In genomic region chr4:38500433-38500832, GRCh38 we compare ENCODE assay signal across 25 cellular contexts.
"Had no signal": no experiment of that assay in that cellular context is flagged by ENCODE, and none has a peak within 500 bp of the region (broad histone marks: within the 10 kb centered on the region; RNA-seq: fewer than 3 reads in every experiment).

No MANE protein-coding gene starts in this region.

- H3K9me3 Mint-ChIP-seq: activated naive CD8-positive, alpha-beta T cell treated with anti-CD3 and anti-CD28 coated beads, Interleukin-2, amount 50 U/mL, for 24 hours; activated T-cell treated with anti-CD3 and anti-CD28 coated beads, Interleukin-2, amount 50 U/mL, for 72 hours; mesothelial cell of epicardium; natural killer cell; T-helper 1 cell treated with Interleukin-12 subunit alpha and Interleukin-12 subunit beta and Interleukin-4 antibody, amounts not matched to agents 30 μg/mL and 1 μg/mL, for 36 hours; WTC11 had no signal

- H2AFZ ChIP-seq: hepatocyte had no signal

- ATAC-seq: activated naive CD8-positive, alpha-beta T cell treated with anti-CD3 and anti-CD28 coated beads, Interleukin-2, amount 50 U/mL, for 24 hours; activated T-cell treated with anti-CD3 and anti-CD28 coated beads, Interleukin-2, amount 50 U/mL, for 72 hours; natural killer cell; stimulated activated naive CD8-positive, alpha-beta T cell treated with anti-CD3 and anti-CD28 coated beads, Interleukin-15, Interleukin-2, amounts not matched to agents 100 U/mL and 50 U/mL, for 24 hours; WTC11 had no signal

- H3K4me2 ChIP-seq: hepatocyte had no signal

- H3K4me1 ChIP-seq: thyroid gland had no signal

- H3K9me3 ChIP-seq: esophagus squamous epithelium, left ventricle myocardium inferior, spleen, thyroid gland had no signal

- H3K36me3 ChIP-seq: esophagus squamous epithelium, left ventricle myocardium inferior, spleen, thyroid gland had no signal

- H3K36me3 Mint-ChIP-seq: mesothelial cell of epicardium, natural killer cell, WTC11 had no signal

- H3K4me1 Mint-ChIP-seq: immature natural killer cell, mesothelial cell of epicardium had no signal

- H3K27me3 Mint-ChIP-seq: activated naive CD8-positive, alpha-beta T cell treated with anti-CD3 and anti-CD28 coated beads, Interleukin-2, amount 50 U/mL, for 24 hours; progenitor cell of endocrine pancreas had no signal

- H3K4me3 Mint-ChIP-seq: activated naive CD8-positive, alpha-beta T cell treated with anti-CD3 and anti-CD28 coated beads, Interleukin-2, amount 50 U/mL, for 24 hours; activated T-cell treated with anti-CD3 and anti-CD28 coated beads, Interleukin-2, amount 50 U/mL, for 72 hours; immature natural killer cell; mesothelial cell of epicardium; natural killer cell; T-helper 1 cell treated with Interleukin-12 subunit alpha and Interleukin-12 subunit beta and Interleukin-4 antibody, amounts not matched to agents 30 μg/mL and 1 μg/mL, for 36 hours; WTC11 had no signal

- H3K27ac ChIP-seq: coronary artery, esophagus squamous epithelium, hepatocyte, left ventricle myocardium inferior, spleen, thyroid gland had no signal

- H3K4me3 ChIP-seq: coronary artery, esophagus squamous epithelium, hepatocyte, left ventricle myocardium inferior, spleen, thyroid gland had no signal

- H3K27me3 ChIP-seq: esophagus squamous epithelium, hepatocyte, spleen, thyroid gland had no signal

- DNase-seq: activated CD4-positive, alpha-beta T cell treated with anti-CD3 and anti-CD28 coated beads, Interleukin-2, amount 50 U/mL, for 4 hours; activated effector memory CD4-positive, alpha-beta T cell treated with anti-CD3 and anti-CD28 coated beads, Interleukin-2, amount 50 U/mL, for 16 hours; activated naive CD4-positive, alpha-beta T cell treated with anti-CD3 and anti-CD28 coated beads, Interleukin-2, amount 50 U/mL, for 16 hours; activated naive CD8-positive, alpha-beta T cell treated with anti-CD3 and anti-CD28 coated beads, Interleukin-2, amount 50 U/mL, for 24 hours; activated T-cell treated with anti-CD3 and anti-CD28 coated beads, Interleukin-2, amount 50 U/mL, for 72 hours; cerebellar nuclear complex; esophagus squamous epithelium; foreskin melanocyte; immature natural killer cell; kidney glomerular epithelial cell; left ventricle myocardium inferior; mammary epithelial cell; natural killer cell; retina; spleen; stimulated activated CD4-positive, alpha-beta T cell treated with anti-CD3 and anti-CD28 coated beads, Interleukin-4, amount 100 ng/mL, for 4 hours; stimulated activated naive CD8-positive, alpha-beta T cell treated with anti-CD3 and anti-CD28 coated beads, Interleukin-15, Interleukin-2, amounts not matched to agents 100 U/mL and 50 U/mL, for 24 hours; T1000; thyroid gland had no signal

- H3K27ac Mint-ChIP-seq: activated naive CD8-positive, alpha-beta T cell treated with anti-CD3 and anti-CD28 coated beads, Interleukin-2, amount 50 U/mL, for 24 hours; activated T-cell treated with anti-CD3 and anti-CD28 coated beads, Interleukin-2, amount 50 U/mL, for 72 hours; immature natural killer cell; mesothelial cell of epicardium; natural killer cell; progenitor cell of endocrine pancreas; T-helper 1 cell treated with Interleukin-12 subunit alpha and Interleukin-12 subunit beta and Interleukin-4 antibody, amounts not matched to agents 30 μg/mL and 1 μg/mL, for 36 hours; WTC11 had no signal

- H3K79me2 ChIP-seq: hepatocyte had no signal
